23 cellular contexts compared by ENCODE assay signal in the genomic region with DNA sequence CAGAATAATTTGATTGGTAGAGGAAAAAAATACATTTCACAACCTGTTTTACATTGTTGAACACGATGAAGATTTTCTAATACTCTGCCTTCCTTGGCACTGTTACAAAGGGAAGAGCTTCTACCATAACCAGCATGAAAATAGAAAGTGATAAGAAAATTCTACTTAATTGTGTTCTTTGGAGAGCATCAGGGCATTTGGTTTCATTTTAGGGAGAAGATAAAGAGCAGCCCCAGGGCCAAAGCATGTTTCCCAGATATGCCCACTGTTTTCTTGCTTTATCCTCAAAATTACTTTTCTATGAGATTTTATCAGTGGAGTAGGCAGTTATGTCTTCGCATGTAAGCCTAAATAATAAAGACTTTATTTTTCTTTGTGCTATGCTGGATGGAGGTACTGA. TPM values are rescaled to one million over a fixed set of nuclear protein-coding genes. Genes with fewer than 3 reads are reported as not detected.
DNase-seq lines count a peak whose midpoint lies in the region; ATAC-seq and TF ChIP-seq lines count a peak whose summit lies in the region.
"Had no signal": no experiment of that assay in that cellular context is flagged by ENCODE, and none has a peak within 500 bp of the region (broad histone marks: within the 10 kb centered on the region; RNA-seq: fewer than 3 reads in every experiment).

No MANE protein-coding gene starts in this region.

- no peaks in the 10 kb centered on the region for H3F3A ChIP-seq in GM23338 (replicated peaks; ENCODE audit: low read depth)

- H3K4me3 ChIP-seq in BE2C (ENCODE audit: low read depth, low read length) (no peak overlapping the region), GM23338 (no peak overlapping the region), Karpas-422 (ENCODE audit: low read length) (no peak overlapping the region)
- H3K4me3 ChIP-seq: GM23248 had no signal

- DNase-seq in BE2C (peak; percentile 34), GM23338 (ENCODE audit: low spot score) (no peak), amniotic epithelial cell (ENCODE audit: low read depth) (peak; percentile 19), mesothelial cell of epicardium (ENCODE audit: low spot score in 2 of 2, unreplicated experiment in 2 of 2) (no peak), Karpas-422 (no peak), GM13976 (ENCODE audit: low spot score) (no peak), DMS153 (lab: John Stamatoyannopoulos, UW) (no peak)
- DNase-seq: CD8-positive, alpha-beta T cell; DMS 273 treated with DMSO at 0.1 percent for 48 hours; DMS79 treated with DMSO at 0.1 percent for 48 hours; GF-D8; H9; KBM-7; NCI-H1048; NCI-H1417; NCI-H1694; NCI-H2029 treated with DMSO at 0.1 percent for 48 hours; NCI-H446 treated with DMSO at 0.1 percent for 48 hours; NCI-H526 treated with DMSO at 0.1 percent for 48 hours had no signal

- no peak for ATAC-seq in GM23338
- ATAC-seq: CD8-positive, alpha-beta T cell; Panc1 had no signal

- H3K27me3 ChIP-seq in BE2C (no peaks in the 10 kb centered on the region), GM23338 (ENCODE audit: insufficient read depth) (peaks cover 13% of the 10 kb centered on the region), Karpas-422 (ENCODE audit: low read length) (no peaks in the 10 kb centered on the region)

- H3K36me3 Mint-ChIP-seq in GM23338 (ENCODE audit: low read depth) (no peaks in the 10 kb centered on the region), mesothelial cell of epicardium (peaks cover 4% of the 10 kb centered on the region)
- H3K36me3 Mint-ChIP-seq: CD8-positive, alpha-beta T cell had no signal

- H3K9me3 ChIP-seq in BE2C (no peaks in the 10 kb centered on the region), Karpas-422 (ENCODE audit: low read length) (no peaks in the 10 kb centered on the region)

- H3K4me1 Mint-ChIP-seq in GM23338 (peaks cover 58% of the 10 kb centered on the region), mesothelial cell of epicardium (peaks cover 33% of the 10 kb centered on the region)

- H3K27ac Mint-ChIP-seq in GM23338 (no peak overlapping the region), mesothelial cell of epicardium (peak overlapping the region; percentile 33)
- H3K27ac Mint-ChIP-seq: CD8-positive, alpha-beta T cell had no signal

- H3K9ac ChIP-seq in Karpas-422 (ENCODE audit: low read length), result no peak overlapping the region
- H3K9ac ChIP-seq: GM23248 had no signal

- no peaks in the 10 kb centered on the region for H3K36me3 ChIP-seq in BE2C
- no peaks in the 10 kb centered on the region for H3K36me3 ChIP-seq in GM23338 (ENCODE audit: insufficient read depth)
- H3K36me3 ChIP-seq in Karpas-422 (ENCODE audit: insufficient read depth, low read length), result no peaks in the 10 kb centered on the region

- H2AFZ ChIP-seq in GM23338, result no peak overlapping the region
- no peak overlapping the region for H2AFZ ChIP-seq in Karpas-422 (ENCODE audit: low read length)
- H2AFZ ChIP-seq: GM23248 had no signal

- no peak overlapping the region for H3K4me3 Mint-ChIP-seq in GM23338
- H3K4me3 Mint-ChIP-seq in mesothelial cell of epicardium, result no peak overlapping the region
- H3K4me3 Mint-ChIP-seq: CD8-positive, alpha-beta T cell; H9 had no signal

- TF ChIP-seq CTCF in BE2C (IDR thresholded peaks at IDR 0.05; ENCODE audit: low read depth, low read length), result no peak
- no peak for TF ChIP-seq CTCF in GM23338 (conservative IDR thresholded peaks at IDR 0.05; ENCODE audit: low read depth in 2 of 2)
- no peak for TF ChIP-seq CTCF in mesothelial cell of epicardium (IDR thresholded peaks at IDR 0.05; ENCODE audit: unreplicated experiment)
- no peak for TF ChIP-seq CTCF in GM13976 (IDR thresholded peaks at IDR 0.05; ENCODE audit: borderline replicate concordance, control extremely low read depth, extremely low read depth, insufficient read depth, missing control alignments)

- H3K4me1 ChIP-seq in BE2C (peaks cover 16% of the 10 kb centered on the region), GM23338 (ENCODE audit: insufficient read depth) (peaks cover 53% of the 10 kb centered on the region), Karpas-422 (ENCODE audit: low read length) (0 out of 2 replicates have a peak, but pooled peaks cover 2% of the 10 kb centered on the region)

- H4K20me1 ChIP-seq in GM23338 (replicated peaks; ENCODE audit: insufficient read depth), result no peaks in the 10 kb centered on the region
- H4K20me1 ChIP-seq in Karpas-422 (ENCODE audit: insufficient read depth, low read depth, low read length), result no peaks in the 10 kb centered on the region

- H3K9me3 Mint-ChIP-seq in GM23338, result no peaks in the 10 kb centered on the region
- H3K9me3 Mint-ChIP-seq in mesothelial cell of epicardium, result no peaks in the 10 kb centered on the region
- H3K9me3 Mint-ChIP-seq: CD8-positive, alpha-beta T cell; H9 had no signal

- no peaks in the 10 kb centered on the region for H3K79me2 ChIP-seq in GM23338 (replicated peaks; ENCODE audit: insufficient read depth)
- H3K79me2 ChIP-seq in Karpas-422 (ENCODE audit: low read length), result no peaks in the 10 kb centered on the region

- H3K4me2 ChIP-seq in GM23338 (peak overlapping the region; percentile 47; the same call in 1 of the 2 replicates), Karpas-422 (ENCODE audit: low read depth, low read length, poor library complexity, severe bottlenecking) (no peak overlapping the region)

- peaks cover 6% of the 10 kb centered on the region for H3K27me3 Mint-ChIP-seq in GM23338 (ENCODE audit: insufficient read depth, low read depth, poor library complexity)
- H3K27me3 Mint-ChIP-seq in mesothelial cell of epicardium (ENCODE audit: low read depth), result peaks cover 9% of the 10 kb centered on the region

- in situ Hi-C loops in GM13976 (cut with MboI; ENCODE audit: low sequenced_read_pairs, unreplicated experiment), result no loop called here

- H3K9me2 ChIP-seq in GM23338 (ENCODE audit: insufficient read depth) (no peaks in the 10 kb centered on the region), Karpas-422 (replicated peaks; ENCODE audit: insufficient read depth, low read length) (no peaks in the 10 kb centered on the region)

- H3K27ac ChIP-seq in GM23338 (ENCODE audit: low read depth) (no peak overlapping the region), Karpas-422 (ENCODE audit: low read length) (no peak overlapping the region)
- H3K27ac ChIP-seq: C4-2B, GM23248 had no signal

TF ChIP-seq in GM23338, 12 proteins besides CTCF, POLR2A, EP300 and RAD21 (continues in another document):
- TF ChIP-seq EZH2phosphoT487 (IDR thresholded peaks at IDR 0.05; ENCODE audit: unreplicated experiment) (no peak), CREB1 (CRISPR knock-in tag; IDR thresholded peaks at IDR 0.05; ENCODE audit: low read depth) (no peak), ZNF114 (CRISPR knock-in tag; IDR thresholded peaks at IDR 0.05) (no peak), EZH2 (IDR thresholded peaks at IDR 0.05; ENCODE audit: low read depth, unreplicated experiment) (no peak), ZNF331 (CRISPR knock-in tag; IDR thresholded peaks at IDR 0.05; ENCODE audit: low read depth) (no peak)
- TF ChIP-seq, protein P1, sequence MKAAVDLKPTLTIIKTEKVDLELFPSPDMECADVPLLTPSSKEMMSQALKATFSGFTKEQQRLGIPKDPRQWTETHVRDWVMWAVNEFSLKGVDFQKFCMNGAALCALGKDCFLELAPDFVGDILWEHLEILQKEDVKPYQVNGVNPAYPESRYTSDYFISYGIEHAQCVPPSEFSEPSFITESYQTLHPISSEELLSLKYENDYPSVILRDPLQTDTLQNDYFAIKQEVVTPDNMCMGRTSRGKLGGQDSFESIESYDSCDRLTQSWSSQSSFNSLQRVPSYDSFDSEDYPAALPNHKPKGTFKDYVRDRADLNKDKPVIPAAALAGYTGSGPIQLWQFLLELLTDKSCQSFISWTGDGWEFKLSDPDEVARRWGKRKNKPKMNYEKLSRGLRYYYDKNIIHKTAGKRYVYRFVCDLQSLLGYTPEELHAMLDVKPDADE (IDR thresholded peaks at IDR 0.05), result no peak

RNA-seq across cellular contexts. Expression of a gene that starts 9.5 kb away (rescaled TPM):
- 0.26 TPM for polyA plus RNA-seq in BE2C (2012; ENCODE audit: insufficient read depth, insufficient read length, low read depth)
- total RNA-seq in GM23338 (2014; rRNA removed; shearing (Covaris generic)), result 0.35 TPM in 2 replicates
- 0.09 and 0.21 TPM in 2 replicates for polyA plus RNA-seq in GM23338 (2016; fragmentation: Nextera tagmentation; extraction: Ambion mirVana)
- 40.9 to 47.7 TPM (median 41.6 TPM) in 3 replicates for total RNA-seq in mesothelial cell of epicardium
- total RNA-seq in Karpas-422 (2014; rRNA removed; shearing (Covaris generic); ENCODE audit: low replicate concordance), result not detected in 2 replicates
- total RNA-seq: CD8-positive, alpha-beta T cell; H9; OCI-LY7 had no signal

Comparison
In these comparisons a context has a peak if more than half of its experiments do, and no peak if none do; other contexts are left out.
1. DNase-seq: peak in BE2C (single experiment) and amniotic epithelial cell (single experiment); none in GM23338 (single experiment), mesothelial cell of epicardium (0 of 2), Karpas-422 (single experiment), GM13976 (single experiment) and DMS153 (single experiment).
2. RNA of a gene that starts 9.5 kb away (total RNA-seq): 40.9 to 47.7 TPM in mesothelial cell of epicardium; 0.35 TPM in GM23338 and not detected in Karpas-422; every median in the first group is over 10 times any median in the second.